Comparison of ENCODE assay signal across 1 cellular context in the genomic region with DNA sequence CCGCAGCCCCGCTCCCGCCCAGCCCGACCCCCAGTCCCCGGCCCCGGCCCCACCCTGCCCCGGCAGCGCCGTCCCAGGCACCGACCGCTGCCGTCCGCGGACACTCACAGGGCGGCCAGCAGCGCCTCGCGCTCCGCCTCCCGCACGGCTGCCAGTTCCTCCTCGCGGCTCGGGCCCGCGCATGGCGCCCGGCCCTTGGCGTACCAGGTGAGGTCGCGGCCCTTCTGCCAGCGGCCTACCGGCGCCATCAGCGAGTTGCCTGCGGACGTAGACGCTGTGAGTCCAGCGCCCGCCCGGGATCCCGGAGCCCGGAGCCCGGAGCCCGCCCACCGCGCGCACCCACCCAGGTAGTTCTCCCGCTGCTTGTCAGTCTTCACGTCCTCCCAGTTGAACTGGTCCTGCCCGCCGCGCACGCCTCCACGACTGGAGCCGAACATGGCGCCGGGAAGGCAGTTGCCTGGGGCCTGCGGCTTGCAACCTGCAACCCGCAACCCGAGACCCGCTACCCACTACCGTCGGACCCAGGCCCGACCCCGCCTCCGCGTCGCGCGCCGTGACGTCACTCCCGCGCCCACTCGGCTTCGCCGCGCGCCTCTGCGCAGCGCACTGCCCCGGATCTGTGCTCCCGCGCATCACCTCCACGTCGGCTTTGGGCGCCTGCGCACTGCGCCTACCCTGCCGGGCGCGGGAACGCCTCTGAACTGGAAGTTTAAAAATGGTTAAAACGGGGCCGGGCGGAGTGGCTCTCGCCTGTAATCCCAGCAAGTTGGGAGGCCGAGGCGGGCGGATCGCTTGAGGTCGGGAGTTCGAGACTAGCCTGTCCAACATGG.
TF ChIP-seq lines count a peak whose summit lies in the region.

A gene (minus strand): TSS at position 535 of the 830 bp plus-strand sequence. CDS start 98 bp downstream, at position 437.

TF ChIP-seq in A549, 52 proteins besides CTCF, POLR2A, EP300 and RAD21 (continued from another document):
- TF ChIP-seq, protein P1, sequence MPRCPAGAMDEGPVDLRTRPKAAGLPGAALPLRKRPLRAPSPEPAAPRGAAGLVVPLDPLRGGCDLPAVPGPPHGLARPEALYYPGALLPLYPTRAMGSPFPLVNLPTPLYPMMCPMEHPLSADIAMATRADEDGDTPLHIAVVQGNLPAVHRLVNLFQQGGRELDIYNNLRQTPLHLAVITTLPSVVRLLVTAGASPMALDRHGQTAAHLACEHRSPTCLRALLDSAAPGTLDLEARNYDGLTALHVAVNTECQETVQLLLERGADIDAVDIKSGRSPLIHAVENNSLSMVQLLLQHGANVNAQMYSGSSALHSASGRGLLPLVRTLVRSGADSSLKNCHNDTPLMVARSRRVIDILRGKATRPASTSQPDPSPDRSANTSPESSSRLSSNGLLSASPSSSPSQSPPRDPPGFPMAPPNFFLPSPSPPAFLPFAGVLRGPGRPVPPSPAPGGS (IDR thresholded peaks at IDR 0.05), result peak; percentile 53; the same call in 1 of the 3 replicates
- TF ChIP-seq, protein P2, sequence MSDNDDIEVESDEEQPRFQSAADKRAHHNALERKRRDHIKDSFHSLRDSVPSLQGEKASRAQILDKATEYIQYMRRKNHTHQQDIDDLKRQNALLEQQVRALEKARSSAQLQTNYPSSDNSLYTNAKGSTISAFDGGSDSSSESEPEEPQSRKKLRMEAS (IDR thresholded peaks at IDR 0.05), result peak; percentile 94
- TF ChIP-seq NR3C1 (IDR thresholded peaks at IDR 0.05), result no peak
- TF ChIP-seq NFE2L2 (conservative IDR thresholded peaks at IDR 0.05; ENCODE audit: low read length), result no peak
- no peak for TF ChIP-seq RARB (CRISPR knock-in tag; IDR thresholded peaks at IDR 0.05)
- no peak for TF ChIP-seq FOSB (CRISPR knock-in tag; IDR thresholded peaks at IDR 0.05)
